Comparison of ENCODE assay signal across 12 cellular contexts in the genomic region with DNA sequence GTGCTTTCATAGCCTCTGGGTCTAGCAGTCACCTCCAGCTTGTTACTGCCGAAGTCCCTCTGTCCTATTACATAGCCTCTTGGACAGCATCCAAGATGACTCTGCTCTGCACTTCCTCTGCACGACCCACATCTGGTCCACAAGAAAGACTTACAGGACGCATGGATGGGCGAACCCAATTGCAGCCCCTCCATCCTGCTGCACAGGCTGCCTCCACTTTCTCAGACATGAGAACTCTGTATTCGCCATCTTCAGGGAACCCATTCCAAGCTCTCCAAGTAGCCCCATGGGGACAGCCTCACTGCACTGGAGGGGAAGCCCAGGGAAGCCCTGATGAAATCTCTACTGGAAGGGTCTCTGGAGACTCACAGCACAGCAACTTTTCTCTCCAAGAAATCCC.
DNase-seq lines count a peak whose midpoint lies in the region; ATAC-seq, FAIRE-seq and TF ChIP-seq lines count a peak whose summit lies in the region.
"Had no signal": no experiment of that assay in that cellular context is flagged by ENCODE, and none has a peak within 500 bp of the region (broad histone marks: within the 10 kb centered on the region; RNA-seq: fewer than 3 reads in every experiment).

No MANE protein-coding gene starts in this region.

- peaks cover 0 to 25% of the 10 kb centered on the region in 2 donors for H3K4me1 ChIP-seq in adrenal gland (replicated peaks in 1 of 2)
- H3K4me1 ChIP-seq in heart left ventricle: peaks cover 0 to 52% (median 23%) of the 10 kb centered on the region in 12 donors

- H3K4me3 ChIP-seq in adrenal gland (no peak overlapping the region), heart left ventricle (no peak overlapping the region)

- H3K9me3 ChIP-seq in adrenal gland (replicated peaks in 1 of 3) (no peaks in the 10 kb centered on the region), heart left ventricle (no peaks in the 10 kb centered on the region)

- DNase-seq in HT1080 (ENCODE audit: low read depth) (peak; percentile 76), adrenal gland (peak in 5 of 7 donors; percentile 46 to 68 (median 52)), heart left ventricle (peak; percentile 39 to 64 (median 58)), sciatic nerve (ENCODE audit: low spot score) (no peak), HuH-7.5 (ENCODE audit: low spot score) (no peak), GDM1 (lab: John Stamatoyannopoulos, UW) (no peak), urothelium cell line (ENCODE audit: low spot score) (no peak)
- DNase-seq: activated B cell treated with CpG ODN at 0.5 μM for 24 hours, cerebellar nuclear complex, DMS79 treated with DMSO at 0.1 percent for 48 hours, midbrain had no signal

- intact Hi-C loops in adrenal gland (cut with DNase I) (no loop called here), heart left ventricle (cut with DNase I) (loop anchor here in 1 of 10 donors (10.0 kb wide), 1 partner anchor 90 kb away; no protein-coding TSS in a partner anchor), sciatic nerve (cut with DNase I) (no loop called here)

- FAIRE-seq in urothelium cell line (lab: Jason Lieb, UNC): no peak

- no peak for TF ChIP-seq CTCF in adrenal gland (IDR thresholded peaks at IDR 0.05)
- no peak for TF ChIP-seq CTCF in heart left ventricle (IDR thresholded peaks at IDR 0.05)

- H3K36me3 ChIP-seq in adrenal gland (replicated peaks in 1 of 2): no peaks in the 10 kb centered on the region
- no peaks in the 10 kb centered on the region for H3K36me3 ChIP-seq in heart left ventricle

- TF ChIP-seq POLR2A in adrenal gland (IDR thresholded peaks at IDR 0.05) (no peak), heart left ventricle (IDR thresholded peaks at IDR 0.05) (no peak)

- peak overlapping the region in 1 of 5 donors; percentile 41 for H3K27ac ChIP-seq in adrenal gland
- peak overlapping the region in 7 of 12 donors; percentile 9 to 46 (median 21) for H3K27ac ChIP-seq in heart left ventricle

- ATAC-seq in heart left ventricle (peak; percentile 47 to 82 (median 80)), sciatic nerve (peak; percentile 77), HG03457 (IDR thresholded peaks at IDR 0.05; ENCODE audit: unreplicated experiment) (no peak)

- 34 to 51% (median 43%) methylated on average over 4 to 5 of the region's 5 CpGs for WGBS in adrenal gland, 4 donors
- WGBS in heart left ventricle, 4 donors: 24 to 32% (median 28%) methylated on average over 5 of the region's 5 CpGs

- H3K27me3 ChIP-seq in adrenal gland: no peaks in the 10 kb centered on the region
- no peaks in the 10 kb centered on the region for H3K27me3 ChIP-seq in heart left ventricle

Comparison
In these comparisons a context has a peak if more than half of its experiments do, and no peak if none do; other contexts are left out.
1. DNase-seq: peak in HT1080 (single experiment), adrenal gland (5 of 7) and heart left ventricle (5 of 5); none in sciatic nerve (single experiment), HuH-7.5 (single experiment), GDM1 (single experiment) and urothelium cell line (single experiment).